In the genomic region with DNA sequence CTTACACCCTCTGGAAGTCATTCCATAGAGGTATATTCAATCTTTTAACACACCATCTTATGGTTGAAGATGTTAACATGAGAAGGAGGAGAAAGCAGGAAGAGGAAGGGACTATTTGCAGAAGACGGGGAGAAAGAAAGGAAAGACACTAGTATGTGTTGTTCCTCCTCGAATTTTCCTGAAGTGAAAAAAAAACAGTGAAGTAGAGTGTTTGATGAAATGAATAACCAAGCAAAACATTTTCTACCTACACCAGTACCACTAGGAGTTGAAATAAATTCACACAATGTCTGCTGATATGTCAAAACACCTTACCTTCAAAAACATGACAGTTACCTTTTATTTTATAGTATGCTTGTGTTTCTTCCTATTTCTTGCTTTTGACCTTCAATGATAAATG, we compare ENCODE assay signal across 10 cellular contexts. TPM values are rescaled to one million over a fixed set of nuclear protein-coding genes. Genes with fewer than 3 reads are reported as not detected.
DNase-seq lines count a peak whose midpoint lies in the region; ATAC-seq and TF ChIP-seq lines count a peak whose summit lies in the region.
"Had no signal": no experiment of that assay in that cellular context is flagged by ENCODE, and none has a peak within 500 bp of the region (broad histone marks: within the 10 kb centered on the region; RNA-seq: fewer than 3 reads in every experiment).

No MANE protein-coding gene starts in this region.

- H3K9ac ChIP-seq in DND-41 (ENCODE audit: low read depth, low read length): peak overlapping the region; percentile 86
- peak overlapping the region; percentile 96 for H3K9ac ChIP-seq in NT2/D1 (ENCODE audit: insufficient read length, low read depth)
- H3K9ac ChIP-seq in neural cell (ENCODE audit: low read length): peak overlapping the region; percentile 98

- peaks cover 55% of the 10 kb centered on the region for H3K36me3 ChIP-seq in DND-41 (ENCODE audit: insufficient read depth, low read length)
- peaks cover 40% of the 10 kb centered on the region for H3K36me3 ChIP-seq in NT2/D1 (ENCODE audit: insufficient read depth, insufficient read length, low read length)
- peaks cover 16% of the 10 kb centered on the region for H3K36me3 ChIP-seq in ectodermal cell (ENCODE audit: control insufficient read depth, insufficient read depth, low read length)
- peaks cover 13% of the 10 kb centered on the region for H3K36me3 ChIP-seq in neural cell (ENCODE audit: insufficient read depth, low read length)
- H3K36me3 ChIP-seq in H7 (replicated peaks; ENCODE audit: control insufficient read depth, insufficient read depth, low read length): peaks cover 6% of the 10 kb centered on the region

- ATAC-seq in DND-41 (ENCODE audit: insufficient read depth, low read depth): no peak
- ATAC-seq in HG02571 (IDR thresholded peaks at IDR 0.05; ENCODE audit: unreplicated experiment): no peak
- no peak for ATAC-seq in HG03439 (IDR thresholded peaks at IDR 0.05; ENCODE audit: unreplicated experiment)

- peaks cover 48% of the 10 kb centered on the region for H3K4me1 ChIP-seq in DND-41 (ENCODE audit: insufficient read depth, low read length)
- H3K4me1 ChIP-seq in NT2/D1 (ENCODE audit: insufficient read depth, insufficient read length): no peaks in the 10 kb centered on the region
- peaks cover 7% of the 10 kb centered on the region for H3K4me1 ChIP-seq in ectodermal cell (ENCODE audit: control insufficient read depth, insufficient read depth, low read length)

- H3K9me3 ChIP-seq in DND-41 (ENCODE audit: insufficient read depth, low read length, severe bottlenecking): no peaks in the 10 kb centered on the region
- no peaks in the 10 kb centered on the region for H3K9me3 ChIP-seq in NT2/D1 (ENCODE audit: insufficient read depth, low read length)
- no peaks in the 10 kb centered on the region for H3K9me3 ChIP-seq in ectodermal cell (ENCODE audit: control insufficient read depth, low read length)
- no peaks in the 10 kb centered on the region for H3K9me3 ChIP-seq in neural cell (ENCODE audit: low read length)

- DNase-seq in DND-41 (no peak), NT2/D1 (ENCODE audit: low read depth, low spot score) (no peak), NCI-H226 (no peak), H7 (no peak)
- DNase-seq: activated effector memory CD4-positive, alpha-beta T cell treated with Interleukin-2 at 50 U/mL for 16 hours; NCI-H187 had no signal

- TF ChIP-seq EP300 in neural cell (conservative IDR thresholded peaks at IDR 0.05; ENCODE audit: poor library complexity, severe bottlenecking): no peak

- peak overlapping the region; percentile 64 for H3K4me2 ChIP-seq in DND-41 (ENCODE audit: insufficient read depth, low read length)
- H3K4me2 ChIP-seq in neural cell (ENCODE audit: low read length): peak overlapping the region; percentile 79

- no peaks in the 10 kb centered on the region for H3K27me3 ChIP-seq in DND-41 (ENCODE audit: insufficient read depth, low read length, poor library complexity)
- H3K27me3 ChIP-seq in NT2/D1 (ENCODE audit: insufficient read depth, insufficient read length): no peaks in the 10 kb centered on the region
- no peaks in the 10 kb centered on the region for H3K27me3 ChIP-seq in ectodermal cell (ENCODE audit: control insufficient read depth, insufficient read depth, low read length, poor library complexity, severe bottlenecking)
- H3K27me3 ChIP-seq in neural cell (ENCODE audit: insufficient read depth, low read depth, low read length): no peaks in the 10 kb centered on the region
- H3K27me3 ChIP-seq in H7 (ENCODE audit: control insufficient read depth, insufficient read depth, low read length): no peaks in the 10 kb centered on the region

- WGBS in ectodermal cell, 2 experiments: 76 to 80% methylated on average over 1 to 2 of the region's 2 CpGs

- TF ChIP-seq CTCF in DND-41 (IDR thresholded peaks at IDR 0.05; ENCODE audit: borderline replicate concordance, extremely low read depth, low read length, poor library complexity, severe bottlenecking) (no peak), neural cell (IDR thresholded peaks at IDR 0.05; ENCODE audit: poor library complexity, severe bottlenecking) (no peak)

- H3K79me2 ChIP-seq in DND-41 (ENCODE audit: insufficient read depth, low read length) (peaks cover 69% of the 10 kb centered on the region), neural cell (replicated peaks; ENCODE audit: insufficient read depth, low read length) (peaks cover 49% of the 10 kb centered on the region)

- H2AFZ ChIP-seq in DND-41 (ENCODE audit: low read depth, low read length) (0 out of 2 replicates have a peak overlapping the region, but pooled peaks have one; percentile 92), neural cell (ENCODE audit: low read depth, low read length) (no peak overlapping the region)

- H3K4me3 ChIP-seq in DND-41 (ENCODE audit: low read depth in 1 of 2, low read length in 2 of 2) (peak overlapping the region; percentile 94 to 100), NT2/D1 (ENCODE audit: insufficient read length, low read depth) (peak overlapping the region; percentile 98), ectodermal cell (ENCODE audit: insufficient read depth, low read depth, low read length) (peak overlapping the region; percentile 88), neural cell (ENCODE audit: low read length) (peak overlapping the region; percentile 79), H7 (ENCODE audit: insufficient read depth, low read depth, low read length) (no peak overlapping the region)

- peaks cover 32% of the 10 kb centered on the region for H4K20me1 ChIP-seq in DND-41 (ENCODE audit: insufficient read depth, low read length)
- no peaks in the 10 kb centered on the region for H4K20me1 ChIP-seq in neural cell (ENCODE audit: insufficient read depth)

- no peaks in the 10 kb centered on the region for H3K9me2 ChIP-seq in neural cell (ENCODE audit: insufficient read depth, low read length)

- TF ChIP-seq RAD21 in neural cell (conservative IDR thresholded peaks at IDR 0.05): no peak

- H3F3A ChIP-seq in neural cell (ENCODE audit: insufficient read depth, low read length, poor library complexity, severe bottlenecking): no peaks in the 10 kb centered on the region

- H3K27ac ChIP-seq in DND-41 (ENCODE audit: low read length): peak overlapping the region; percentile 95
- no peak overlapping the region for H3K27ac ChIP-seq in ectodermal cell (ENCODE audit: insufficient read depth, low read depth, low read length, poor library complexity, severe bottlenecking)
- H3K27ac ChIP-seq in neural cell (ENCODE audit: low read length): peak overlapping the region; percentile 97

TF ChIP-seq in neural cell, 6 proteins besides CTCF, POLR2A, EP300 and RAD21:
- TF ChIP-seq TAF1 (IDR thresholded peaks at IDR 0.05; ENCODE audit: low read depth): no peak
- TF ChIP-seq, protein P1, sequence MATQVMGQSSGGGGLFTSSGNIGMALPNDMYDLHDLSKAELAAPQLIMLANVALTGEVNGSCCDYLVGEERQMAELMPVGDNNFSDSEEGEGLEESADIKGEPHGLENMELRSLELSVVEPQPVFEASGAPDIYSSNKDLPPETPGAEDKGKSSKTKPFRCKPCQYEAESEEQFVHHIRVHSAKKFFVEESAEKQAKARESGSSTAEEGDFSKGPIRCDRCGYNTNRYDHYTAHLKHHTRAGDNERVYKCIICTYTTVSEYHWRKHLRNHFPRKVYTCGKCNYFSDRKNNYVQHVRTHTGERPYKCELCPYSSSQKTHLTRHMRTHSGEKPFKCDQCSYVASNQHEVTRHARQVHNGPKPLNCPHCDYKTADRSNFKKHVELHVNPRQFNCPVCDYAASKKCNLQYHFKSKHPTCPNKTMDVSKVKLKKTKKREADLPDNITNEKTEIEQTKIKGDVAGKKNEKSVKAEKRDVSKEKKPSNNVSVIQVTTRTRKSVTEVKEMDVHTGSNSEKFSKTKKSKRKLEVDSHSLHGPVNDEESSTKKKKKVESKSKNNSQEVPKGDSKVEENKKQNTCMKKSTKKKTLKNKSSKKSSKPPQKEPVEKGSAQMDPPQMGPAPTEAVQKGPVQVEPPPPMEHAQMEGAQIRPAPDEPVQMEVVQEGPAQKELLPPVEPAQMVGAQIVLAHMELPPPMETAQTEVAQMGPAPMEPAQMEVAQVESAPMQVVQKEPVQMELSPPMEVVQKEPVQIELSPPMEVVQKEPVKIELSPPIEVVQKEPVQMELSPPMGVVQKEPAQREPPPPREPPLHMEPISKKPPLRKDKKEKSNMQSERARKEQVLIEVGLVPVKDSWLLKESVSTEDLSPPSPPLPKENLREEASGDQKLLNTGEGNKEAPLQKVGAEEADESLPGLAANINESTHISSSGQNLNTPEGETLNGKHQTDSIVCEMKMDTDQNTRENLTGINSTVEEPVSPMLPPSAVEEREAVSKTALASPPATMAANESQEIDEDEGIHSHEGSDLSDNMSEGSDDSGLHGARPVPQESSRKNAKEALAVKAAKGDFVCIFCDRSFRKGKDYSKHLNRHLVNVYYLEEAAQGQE (IDR thresholded peaks at IDR 0.05; ENCODE audit: borderline replicate concordance): no peak

RNA-seq across cellular contexts. Expression of a gene that starts 1.4 kb away (rescaled TPM):
- 81.9 TPM for polyA plus RNA-seq in ectodermal cell (2013, experiment 1 of 4)
- 86.5 TPM for polyA plus RNA-seq in ectodermal cell (2013, experiment 2 of 4)
- polyA plus RNA-seq in ectodermal cell (2013, experiment 3 of 4): 65.2 TPM
- 75.9 TPM for polyA plus RNA-seq in ectodermal cell (2013, experiment 4 of 4)
- 144 and 158 TPM in 2 replicates for polyA plus RNA-seq in neural cell
- polyA minus RNA-seq in neural cell: 413 and 492 TPM in 2 replicates
- 83.3 and 104 TPM in 2 replicates for total RNA-seq in H7 (2014; rRNA removed; shearing (Covaris generic))
